In the genomic region with DNA sequence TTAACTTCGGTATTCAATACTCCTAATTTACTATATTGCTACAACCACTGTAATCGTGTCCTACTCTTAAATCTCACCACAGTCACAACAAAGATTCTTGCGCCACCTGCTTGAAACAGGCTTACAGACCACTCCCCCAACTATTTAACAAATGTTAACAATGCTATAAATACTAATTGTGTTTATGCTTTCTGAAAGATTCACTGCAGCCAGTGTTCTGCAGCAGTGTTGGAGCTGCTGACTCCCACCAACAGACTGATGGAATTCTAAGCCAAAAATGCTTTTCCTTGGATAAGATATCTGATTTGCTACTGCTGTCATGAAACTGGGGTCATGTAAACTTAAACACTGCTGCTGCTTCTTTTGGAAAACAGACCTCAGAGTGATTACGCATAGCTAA, we compare ENCODE assay signal across 16 cellular contexts.
DNase-seq lines count a peak whose midpoint lies in the region; ATAC-seq and TF ChIP-seq lines count a peak whose summit lies in the region.
"Had no signal": no experiment of that assay in that cellular context is flagged by ENCODE, and none has a peak within 500 bp of the region (broad histone marks: within the 10 kb centered on the region; RNA-seq: fewer than 3 reads in every experiment).

No MANE protein-coding gene starts in this region.

- no peak for ATAC-seq in lower lobe of right lung
- ATAC-seq in left lung, result no peak

- H3K27me3 ChIP-seq in lower lobe of right lung (ENCODE audit: low read depth), result no peaks in the 10 kb centered on the region
- H3K27me3 ChIP-seq in left lung, result no peaks in the 10 kb centered on the region

- H3K27ac ChIP-seq in HEK293 (ENCODE audit: extremely low read depth, low read depth, low read length) (no peak overlapping the region), lower lobe of right lung (no peak overlapping the region), left lung (no peak overlapping the region)
- H3K27ac ChIP-seq: coronary artery had no signal

- POLR2A ChIA-PET in HEK293 (lab: Yijun Ruan, JAX), result no interaction called here

- H3K4me3 Mint-ChIP-seq in nephron, result peak overlapping the region in 1 of 3 experiments; percentile 0
- H3K4me3 Mint-ChIP-seq: CD4-positive, alpha-beta T cell had no signal

- H3K4me3 ChIP-seq in AG10803 (ENCODE audit: low read length), result no peak overlapping the region
- no peak overlapping the region for H3K4me3 ChIP-seq in HEK293 (ENCODE audit: low read depth, low read length)
- H3K4me3 ChIP-seq in lower lobe of right lung, result no peak overlapping the region
- no peak overlapping the region for H3K4me3 ChIP-seq in left lung
- H3K4me3 ChIP-seq: coronary artery had no signal

- no peak for TF ChIP-seq CTCF in AG10803 (conservative IDR thresholded peaks at IDR 0.05; ENCODE audit: low read length)
- TF ChIP-seq CTCF in HEK293 (tag by site-specific recombination; IDR thresholded peaks at IDR 0.05), result no peak
- TF ChIP-seq CTCF in nephron (IDR thresholded peaks at IDR 0.05; ENCODE audit: unreplicated experiment in 3 of 3), result no peak
- no peak for TF ChIP-seq CTCF in lower lobe of right lung (IDR thresholded peaks at IDR 0.05)
- TF ChIP-seq CTCF in left lung (IDR thresholded peaks at IDR 0.05), result no peak

- DNase-seq in AG10803 (ENCODE audit: low read depth) (peak; percentile 97), fibroblast of gingiva (ENCODE audit: low read depth) (peak; percentile 85), lower lobe of right lung (no peak), mesenteric fat pad (ENCODE audit: low spot score) (no peak), SHP77 (lab: John Stamatoyannopoulos, UW) (no peak), left lung (no peak)
- DNase-seq: activated CD4-positive, alpha-beta T cell treated with anti-CD3 and anti-CD28 coated beads, Interleukin-2, amount 50 U/mL, for 4 hours; anterior cingulate cortex; CD4-positive, alpha-beta T cell; mammary epithelial cell; NCI-H1092; SIG-M5; T-helper 9 cell had no signal

- intact Hi-C loops in lower lobe of right lung (cut with DNase I) (no loop called here), left lung (cut with DNase I) (no loop called here)

- CTCF ChIA-PET in HEK293 (lab: Yijun Ruan, JAX), result no interaction called here

- no peaks in the 10 kb centered on the region for H3K4me1 ChIP-seq in HEK293 (ENCODE audit: control insufficient read depth, insufficient read depth, low read length)
- peaks cover 3% of the 10 kb centered on the region for H3K4me1 ChIP-seq in lower lobe of right lung
- H3K4me1 ChIP-seq in left lung, result no peaks in the 10 kb centered on the region

- peaks cover 30% of the 10 kb centered on the region for H3K4me1 Mint-ChIP-seq in nephron

- no peaks in the 10 kb centered on the region for H3K9me3 Mint-ChIP-seq in nephron
- H3K9me3 Mint-ChIP-seq: CD4-positive, alpha-beta T cell had no signal

- H3K9me3 ChIP-seq in HEK293 (ENCODE audit: control insufficient read depth, insufficient read depth, low read depth, low read length) (no peaks in the 10 kb centered on the region), lower lobe of right lung (no peaks in the 10 kb centered on the region), left lung (no peaks in the 10 kb centered on the region)

- H3K36me3 ChIP-seq in HEK293 (ENCODE audit: control insufficient read depth in 2 of 2, insufficient read depth in 1 of 2, low read length in 2 of 2) (no peaks in the 10 kb centered on the region), lower lobe of right lung (no peaks in the 10 kb centered on the region), left lung (no peaks in the 10 kb centered on the region)

- H3K27me3 Mint-ChIP-seq in nephron (ENCODE audit: low read depth), result no peaks in the 10 kb centered on the region
- H3K27me3 Mint-ChIP-seq: CD4-positive, alpha-beta T cell had no signal

- peaks cover 7% of the 10 kb centered on the region for H3K36me3 Mint-ChIP-seq in nephron (ENCODE audit: low read depth)

- H3K27ac Mint-ChIP-seq in nephron, result peak overlapping the region; percentile 1 to 6 (median 3)
- H3K27ac Mint-ChIP-seq: CD4-positive, alpha-beta T cell had no signal

TF ChIP-seq in HEK293, 187 proteins besides CTCF, POLR2A, EP300 and RAD21 (continues in another document):
- TF ChIP-seq ZNF664 (tag by site-specific recombination; IDR thresholded peaks at IDR 0.05) (no peak), ZNF248 (tag by site-specific recombination; IDR thresholded peaks at IDR 0.05) (no peak), ZNF792 (tag by site-specific recombination; IDR thresholded peaks at IDR 0.05) (no peak), ZNF555 (tag by site-specific recombination; conservative IDR thresholded peaks at IDR 0.05) (no peak), ZXDB (tag by site-specific recombination; IDR thresholded peaks at IDR 0.05) (no peak), ZNF660 (tag by site-specific recombination; IDR thresholded peaks at IDR 0.05) (peak; percentile 49; the same call in 1 of the 2 replicates), ZNF202 (tag by site-specific recombination; IDR thresholded peaks at IDR 0.05; ENCODE audit: borderline replicate concordance) (no peak), OSR2 (tag by site-specific recombination; IDR thresholded peaks at IDR 0.05) (peak; percentile 72), ZNF791 (tag by site-specific recombination; IDR thresholded peaks at IDR 0.05) (no peak), ZIC2 (tag by site-specific recombination; IDR thresholded peaks at IDR 0.05) (no peak), YY2 (tag by site-specific recombination; IDR thresholded peaks at IDR 0.05) (no peak), ZNF501 (tag by site-specific recombination; IDR thresholded peaks at IDR 0.05) (no peak), ZNF585B (tag by site-specific recombination; IDR thresholded peaks at IDR 0.05) (no peak), ZNF600 (tag by site-specific recombination; IDR thresholded peaks at IDR 0.05) (peak; percentile 56; the same call in 1 of the 2 replicates), KLF10 (tag by site-specific recombination; IDR thresholded peaks at IDR 0.05) (no peak), ZNF404 (tag by site-specific recombination; IDR thresholded peaks at IDR 0.05) (no peak)
- TF ChIP-seq, protein P1, sequence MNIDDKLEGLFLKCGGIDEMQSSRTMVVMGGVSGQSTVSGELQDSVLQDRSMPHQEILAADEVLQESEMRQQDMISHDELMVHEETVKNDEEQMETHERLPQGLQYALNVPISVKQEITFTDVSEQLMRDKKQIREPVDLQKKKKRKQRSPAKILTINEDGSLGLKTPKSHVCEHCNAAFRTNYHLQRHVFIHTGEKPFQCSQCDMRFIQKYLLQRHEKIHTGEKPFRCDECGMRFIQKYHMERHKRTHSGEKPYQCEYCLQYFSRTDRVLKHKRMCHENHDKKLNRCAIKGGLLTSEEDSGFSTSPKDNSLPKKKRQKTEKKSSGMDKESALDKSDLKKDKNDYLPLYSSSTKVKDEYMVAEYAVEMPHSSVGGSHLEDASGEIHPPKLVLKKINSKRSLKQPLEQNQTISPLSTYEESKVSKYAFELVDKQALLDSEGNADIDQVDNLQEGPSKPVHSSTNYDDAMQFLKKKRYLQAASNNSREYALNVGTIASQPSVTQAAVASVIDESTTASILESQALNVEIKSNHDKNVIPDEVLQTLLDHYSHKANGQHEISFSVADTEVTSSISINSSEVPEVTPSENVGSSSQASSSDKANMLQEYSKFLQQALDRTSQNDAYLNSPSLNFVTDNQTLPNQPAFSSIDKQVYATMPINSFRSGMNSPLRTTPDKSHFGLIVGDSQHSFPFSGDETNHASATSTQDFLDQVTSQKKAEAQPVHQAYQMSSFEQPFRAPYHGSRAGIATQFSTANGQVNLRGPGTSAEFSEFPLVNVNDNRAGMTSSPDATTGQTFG (tag by site-specific recombination; IDR thresholded peaks at IDR 0.05; ENCODE audit: borderline replicate concordance), result no peak
- TF ChIP-seq, protein P2, sequence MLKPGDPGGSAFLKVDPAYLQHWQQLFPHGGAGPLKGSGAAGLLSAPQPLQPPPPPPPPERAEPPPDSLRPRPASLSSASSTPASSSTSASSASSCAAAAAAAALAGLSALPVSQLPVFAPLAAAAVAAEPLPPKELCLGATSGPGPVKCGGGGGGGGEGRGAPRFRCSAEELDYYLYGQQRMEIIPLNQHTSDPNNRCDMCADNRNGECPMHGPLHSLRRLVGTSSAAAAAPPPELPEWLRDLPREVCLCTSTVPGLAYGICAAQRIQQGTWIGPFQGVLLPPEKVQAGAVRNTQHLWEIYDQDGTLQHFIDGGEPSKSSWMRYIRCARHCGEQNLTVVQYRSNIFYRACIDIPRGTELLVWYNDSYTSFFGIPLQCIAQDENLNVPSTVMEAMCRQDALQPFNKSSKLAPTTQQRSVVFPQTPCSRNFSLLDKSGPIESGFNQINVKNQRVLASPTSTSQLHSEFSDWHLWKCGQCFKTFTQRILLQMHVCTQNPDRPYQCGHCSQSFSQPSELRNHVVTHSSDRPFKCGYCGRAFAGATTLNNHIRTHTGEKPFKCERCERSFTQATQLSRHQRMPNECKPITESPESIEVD (tag by site-specific recombination; IDR thresholded peaks at IDR 0.05), result peak; percentile 60
- TF ChIP-seq, protein P3, sequence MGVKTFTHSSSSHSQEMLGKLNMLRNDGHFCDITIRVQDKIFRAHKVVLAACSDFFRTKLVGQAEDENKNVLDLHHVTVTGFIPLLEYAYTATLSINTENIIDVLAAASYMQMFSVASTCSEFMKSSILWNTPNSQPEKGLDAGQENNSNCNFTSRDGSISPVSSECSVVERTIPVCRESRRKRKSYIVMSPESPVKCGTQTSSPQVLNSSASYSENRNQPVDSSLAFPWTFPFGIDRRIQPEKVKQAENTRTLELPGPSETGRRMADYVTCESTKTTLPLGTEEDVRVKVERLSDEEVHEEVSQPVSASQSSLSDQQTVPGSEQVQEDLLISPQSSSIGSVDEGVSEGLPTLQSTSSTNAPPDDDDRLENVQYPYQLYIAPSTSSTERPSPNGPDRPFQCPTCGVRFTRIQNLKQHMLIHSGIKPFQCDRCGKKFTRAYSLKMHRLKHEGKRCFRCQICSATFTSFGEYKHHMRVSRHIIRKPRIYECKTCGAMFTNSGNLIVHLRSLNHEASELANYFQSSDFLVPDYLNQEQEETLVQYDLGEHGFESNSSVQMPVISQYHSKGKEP (tag by site-specific recombination; IDR thresholded peaks at IDR 0.05), result peak; percentile 67; the same call in 1 of the 2 replicates

Comparison
In these comparisons a context has a peak if more than half of its experiments do, and no peak if none do; other contexts are left out.
1. DNase-seq: peak in AG10803 (single experiment) and fibroblast of gingiva (single experiment); none in lower lobe of right lung (single experiment), mesenteric fat pad (single experiment), SHP77 (0 of 2) and left lung (0 of 2).